ENCODE assay signal across 1 cellular context in the genomic region with DNA sequence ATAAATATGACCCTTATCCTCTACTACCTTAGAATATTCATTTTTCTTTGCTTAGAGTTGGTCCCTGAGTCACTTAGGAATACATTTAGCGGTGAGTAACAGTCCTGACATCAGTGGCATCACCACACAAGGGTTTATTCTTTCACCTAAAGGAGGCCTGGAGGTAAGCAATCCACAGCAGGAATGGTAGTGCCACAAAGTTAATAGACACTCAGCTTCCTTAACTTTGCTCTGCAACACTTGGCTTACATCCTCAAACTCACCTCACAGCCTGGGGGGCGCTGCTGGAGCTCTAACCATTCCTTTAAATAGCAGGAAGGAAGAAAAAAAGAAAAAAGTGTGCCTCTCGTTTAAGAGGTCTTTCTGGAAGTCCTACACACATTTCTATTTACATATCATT.
TF ChIP-seq lines count a peak whose summit lies in the region.

No MANE protein-coding gene starts in this region.

TF ChIP-seq in Ishikawa, 13 proteins besides CTCF, POLR2A, EP300 and RAD21 (continued from another document):
- TF ChIP-seq, protein P1, sequence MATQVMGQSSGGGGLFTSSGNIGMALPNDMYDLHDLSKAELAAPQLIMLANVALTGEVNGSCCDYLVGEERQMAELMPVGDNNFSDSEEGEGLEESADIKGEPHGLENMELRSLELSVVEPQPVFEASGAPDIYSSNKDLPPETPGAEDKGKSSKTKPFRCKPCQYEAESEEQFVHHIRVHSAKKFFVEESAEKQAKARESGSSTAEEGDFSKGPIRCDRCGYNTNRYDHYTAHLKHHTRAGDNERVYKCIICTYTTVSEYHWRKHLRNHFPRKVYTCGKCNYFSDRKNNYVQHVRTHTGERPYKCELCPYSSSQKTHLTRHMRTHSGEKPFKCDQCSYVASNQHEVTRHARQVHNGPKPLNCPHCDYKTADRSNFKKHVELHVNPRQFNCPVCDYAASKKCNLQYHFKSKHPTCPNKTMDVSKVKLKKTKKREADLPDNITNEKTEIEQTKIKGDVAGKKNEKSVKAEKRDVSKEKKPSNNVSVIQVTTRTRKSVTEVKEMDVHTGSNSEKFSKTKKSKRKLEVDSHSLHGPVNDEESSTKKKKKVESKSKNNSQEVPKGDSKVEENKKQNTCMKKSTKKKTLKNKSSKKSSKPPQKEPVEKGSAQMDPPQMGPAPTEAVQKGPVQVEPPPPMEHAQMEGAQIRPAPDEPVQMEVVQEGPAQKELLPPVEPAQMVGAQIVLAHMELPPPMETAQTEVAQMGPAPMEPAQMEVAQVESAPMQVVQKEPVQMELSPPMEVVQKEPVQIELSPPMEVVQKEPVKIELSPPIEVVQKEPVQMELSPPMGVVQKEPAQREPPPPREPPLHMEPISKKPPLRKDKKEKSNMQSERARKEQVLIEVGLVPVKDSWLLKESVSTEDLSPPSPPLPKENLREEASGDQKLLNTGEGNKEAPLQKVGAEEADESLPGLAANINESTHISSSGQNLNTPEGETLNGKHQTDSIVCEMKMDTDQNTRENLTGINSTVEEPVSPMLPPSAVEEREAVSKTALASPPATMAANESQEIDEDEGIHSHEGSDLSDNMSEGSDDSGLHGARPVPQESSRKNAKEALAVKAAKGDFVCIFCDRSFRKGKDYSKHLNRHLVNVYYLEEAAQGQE (IDR thresholded peaks at IDR 0.05; ENCODE audit: low read depth): no peak
- TF ChIP-seq ZBTB7A (IDR thresholded peaks at IDR 0.05; ENCODE audit: low read depth) (no peak), FOXM1 (IDR thresholded peaks at IDR 0.05; ENCODE audit: borderline replicate concordance, low read depth) (no peak), YY1 (IDR thresholded peaks at IDR 0.05; ENCODE audit: low read depth) (no peak), CEBPB (IDR thresholded peaks at IDR 0.05) (no peak), CREB1 (IDR thresholded peaks at IDR 0.05; ENCODE audit: low read depth) (no peak), TAF1 (IDR thresholded peaks at IDR 0.05; ENCODE audit: low read depth) (no peak), EGR1 (IDR thresholded peaks at IDR 0.05) (no peak), TEAD4 (IDR thresholded peaks at IDR 0.05) (no peak), NFIC (IDR thresholded peaks at IDR 0.05) (no peak), TCF12 (IDR thresholded peaks at IDR 0.05; ENCODE audit: low read depth) (no peak)
